In the genomic region with DNA sequence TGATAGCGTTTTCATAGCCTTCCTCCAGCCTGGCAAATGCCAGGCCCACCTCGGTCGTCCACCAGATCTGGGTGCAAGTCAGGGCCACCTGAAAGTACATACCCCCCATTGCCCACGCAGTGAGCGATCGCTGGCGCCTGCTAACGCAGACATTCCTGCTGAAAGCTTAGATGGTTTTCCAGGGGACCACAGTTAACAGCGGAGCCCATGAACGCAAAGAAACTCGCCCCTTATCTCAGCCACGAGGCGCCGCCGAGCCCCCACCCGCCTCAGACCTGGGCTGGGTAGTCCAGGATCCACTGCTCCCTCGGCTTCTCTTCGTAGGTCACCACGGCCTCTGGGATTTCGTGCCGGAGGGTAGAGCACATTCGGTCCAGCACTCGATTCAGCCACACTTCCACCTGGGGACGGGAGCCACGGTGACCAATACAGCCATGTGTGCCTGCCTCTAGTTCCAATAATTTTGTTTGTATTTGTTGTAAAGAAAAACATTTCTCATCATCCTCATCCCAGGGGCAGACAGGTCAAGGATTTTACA, we compare ENCODE assay signal across 15 cellular contexts.
DNase-seq lines count a peak whose midpoint lies in the region; ATAC-seq and TF ChIP-seq lines count a peak whose summit lies in the region.
"Had no signal": no experiment of that assay in that cellular context is flagged by ENCODE, and none has a peak within 500 bp of the region (broad histone marks: within the 10 kb centered on the region; RNA-seq: fewer than 3 reads in every experiment).

No MANE protein-coding gene starts in this region.

- no peak for ATAC-seq in GM21515 (IDR thresholded peaks at IDR 0.05; ENCODE audit: unreplicated experiment)

- intact Hi-C loops in breast epithelium (cut with DNase I; ENCODE audit: low total_unique reads) = no loop called here
- intact Hi-C loops in spleen (cut with DNase I; ENCODE audit: low total_unique reads) = no loop called here

- H3K36me3 ChIP-seq in breast epithelium (no peaks in the 10 kb centered on the region), endodermal cell (ENCODE audit: control insufficient read depth, insufficient read depth, low read length) (no peaks in the 10 kb centered on the region), spleen (no peaks in the 10 kb centered on the region)
- H3K36me3 ChIP-seq: BLaER1, HAP-1 had no signal

- TF ChIP-seq POLR2A in breast epithelium (IDR thresholded peaks at IDR 0.05) (no peak), spleen (IDR thresholded peaks at IDR 0.05) (no peak)

- no peak overlapping the region for H3K27ac Mint-ChIP-seq in endodermal cell
- H3K27ac Mint-ChIP-seq: CD14-positive monocyte had no signal

- H3K36me3 Mint-ChIP-seq in endodermal cell (ENCODE audit: low read depth) = no peaks in the 10 kb centered on the region
- H3K36me3 Mint-ChIP-seq: CD14-positive monocyte; CD4-positive, alpha-beta memory T cell had no signal

- in situ Hi-C loops in T47D (cut with HindIII; ENCODE audit: low pct_unique_long_range_greater_than_20kb, low sequenced_read_pairs) = no loop called here

- H3K9me3 ChIP-seq in breast epithelium (no peaks in the 10 kb centered on the region), endodermal cell (ENCODE audit: control insufficient read depth, low read length) (no peaks in the 10 kb centered on the region), spleen (no peaks in the 10 kb centered on the region)
- H3K9me3 ChIP-seq: BLaER1, HAP-1 had no signal

- H3K9ac ChIP-seq in endodermal cell (ENCODE audit: extremely low read depth, low read length, poor library complexity, severe bottlenecking) = no peak overlapping the region
- H3K9ac ChIP-seq: BLaER1 had no signal

- H3K4me1 ChIP-seq in breast epithelium = no peaks in the 10 kb centered on the region
- H3K4me1 ChIP-seq in endodermal cell (ENCODE audit: control insufficient read depth, insufficient read depth, low read length) = no peaks in the 10 kb centered on the region
- peaks cover 0 to 4% (median 0%) of the 10 kb centered on the region in 6 donors for H3K4me1 ChIP-seq in spleen
- H3K4me1 ChIP-seq: HAP-1 had no signal

- WGBS in endodermal cell (ENCODE audit: insufficient coverage in 1 of 2, insufficient read length in 1 of 2), 2 experiments = 91 to 94% methylated on average over 20 to 25 of the region's 25 CpGs
- 87 to 95% (median 91%) methylated on average over 25 of the region's 25 CpGs for WGBS in spleen, 5 donors

- TF ChIP-seq CTCF in breast epithelium (IDR thresholded peaks at IDR 0.05) = no peak
- TF ChIP-seq CTCF in endodermal cell (conservative IDR thresholded peaks at IDR 0.05) = no peak
- TF ChIP-seq CTCF in spleen (IDR thresholded peaks at IDR 0.05 in 8 of 11, conservative IDR thresholded peaks at IDR 0.05 in 3 of 11) = no peak

- H3K9me3 Mint-ChIP-seq in endodermal cell = no peaks in the 10 kb centered on the region
- H3K9me3 Mint-ChIP-seq: CD14-positive monocyte; CD4-positive, alpha-beta memory T cell had no signal

- no peaks in the 10 kb centered on the region for H3K27me3 ChIP-seq in breast epithelium
- H3K27me3 ChIP-seq in endodermal cell (ENCODE audit: control insufficient read depth, insufficient read depth, low read length, poor library complexity, severe bottlenecking) = no peaks in the 10 kb centered on the region
- peaks cover 0 to 19% (median 0%) of the 10 kb centered on the region in 7 donors for H3K27me3 ChIP-seq in spleen (replicated peaks in 1 of 7)
- H3K27me3 ChIP-seq: BLaER1 had no signal

- DNase-seq in T47D (ENCODE audit: low read depth in 1 of 2, low spot score in 1 of 2) (peak; percentile 45 to 57), breast epithelium (ENCODE audit: low spot score in 2 of 2) (no peak), endodermal cell (peak; percentile 40), spleen (peak; percentile 34), mucosa of gallbladder (ENCODE audit: low spot score) (no peak), NCI-H1694 (lab: John Stamatoyannopoulos, UW) (no peak)
- DNase-seq: CD4-positive, alpha-beta memory T cell; DMS79 treated with DMSO at 0.1 percent for 48 hours; GF-D8; GOT3 had no signal

- no peak overlapping the region for H3K4me3 Mint-ChIP-seq in endodermal cell
- H3K4me3 Mint-ChIP-seq: CD4-positive, alpha-beta memory T cell had no signal

- H3K4me3 ChIP-seq in breast epithelium (no peak overlapping the region), endodermal cell (ENCODE audit: low read length) (no peak overlapping the region), spleen (no peak overlapping the region)
- H3K4me3 ChIP-seq: BLaER1, HAP-1 had no signal

- H3K4me1 Mint-ChIP-seq in endodermal cell = peaks cover 2% of the 10 kb centered on the region
- H3K4me1 Mint-ChIP-seq: CD4-positive, alpha-beta memory T cell had no signal

- H3K27ac ChIP-seq in breast epithelium = no peak overlapping the region
- no peak overlapping the region for H3K27ac ChIP-seq in endodermal cell (ENCODE audit: low read depth, low read length)
- no peak overlapping the region for H3K27ac ChIP-seq in spleen
- H3K27ac ChIP-seq: 22Rv1, BLaER1 had no signal

- H3K27me3 Mint-ChIP-seq in endodermal cell (ENCODE audit: insufficient read depth) = no peaks in the 10 kb centered on the region
- H3K27me3 Mint-ChIP-seq: CD4-positive, alpha-beta memory T cell had no signal

Comparison
In these comparisons a context has a peak if more than half of its experiments do, and no peak if none do; other contexts are left out.
1. DNase-seq: peak in T47D (2 of 2), endodermal cell (single experiment) and spleen (single experiment); none in breast epithelium (0 of 2), mucosa of gallbladder (single experiment) and NCI-H1694 (single experiment).